In the genomic region with DNA sequence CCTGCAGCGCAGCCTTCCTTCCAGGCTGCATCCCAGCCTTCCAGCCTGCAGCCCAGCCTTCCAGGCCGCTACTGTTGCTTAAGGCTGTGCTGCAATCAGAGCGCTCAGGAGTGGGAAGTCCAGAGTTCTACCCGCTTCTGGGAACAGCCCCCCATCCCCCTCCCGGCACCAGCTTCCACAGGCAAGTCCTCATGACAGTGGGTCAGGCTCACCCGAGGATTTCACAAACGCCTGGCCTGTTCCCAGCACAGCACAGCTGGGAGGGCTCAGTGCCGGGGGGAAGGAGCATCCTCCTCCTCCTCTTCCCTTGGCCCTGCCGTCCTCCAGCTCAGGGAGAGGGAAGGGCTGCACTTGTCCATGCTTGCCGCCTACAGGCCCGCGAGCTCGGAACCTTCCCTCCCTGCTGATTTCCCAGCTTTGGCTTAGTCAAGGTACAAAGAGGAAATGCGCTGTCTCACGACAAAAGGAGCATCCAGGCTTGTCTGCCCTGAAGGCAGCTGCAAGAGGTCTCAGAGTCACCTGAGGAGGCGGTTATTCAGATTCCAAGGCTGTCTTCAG, we compare ENCODE assay signal across 8 cellular contexts. TPM values are rescaled to one million over a fixed set of nuclear protein-coding genes. Genes with fewer than 3 reads are reported as not detected.
A peak's percentile ranks its signal among the peaks of the same experiment; 100 is the strongest.
DNase-seq lines count a peak whose midpoint lies in the region; ATAC-seq and TF ChIP-seq lines count a peak whose summit lies in the region.

No MANE protein-coding gene starts in this region.

- H3K36me3 Mint-ChIP-seq in naive thymus-derived CD4-positive, alpha-beta T cell: peaks cover 0 to 23% (median under 1%) of the 10 kb centered on the region in 5 donors

- peaks cover 53% of the 10 kb centered on the region for H3K4me1 ChIP-seq in SJSA1 (replicated peaks)
- H3K4me1 ChIP-seq in naive thymus-derived CD4-positive, alpha-beta T cell (ENCODE audit: control insufficient read depth in 2 of 2, insufficient read depth in 2 of 2, low read length in 2 of 2): peaks cover 56 to 76% of the 10 kb centered on the region in 2 donors

- H3K9me3 Mint-ChIP-seq in naive thymus-derived CD4-positive, alpha-beta T cell: no peaks in the 10 kb centered on the region

- H3K27me3 ChIP-seq in SJSA1 (replicated peaks): no peaks in the 10 kb centered on the region
- H3K27me3 ChIP-seq in naive thymus-derived CD4-positive, alpha-beta T cell (ENCODE audit: control insufficient read depth in 2 of 2, insufficient read depth in 2 of 2, low read length in 2 of 2): no peaks in the 10 kb centered on the region

- peaks cover 34% of the 10 kb centered on the region for H3K36me3 ChIP-seq in SJSA1
- no peaks in the 10 kb centered on the region for H3K36me3 ChIP-seq in naive thymus-derived CD4-positive, alpha-beta T cell (ENCODE audit: control insufficient read depth in 2 of 3, insufficient read depth in 3 of 3, low read length in 3 of 3)

- CTCF ChIA-PET in naive thymus-derived CD4-positive, alpha-beta T cell (lab: Charles Lee): interaction anchor here (0.6 kb wide), 1 partner anchor 27 kb away, joined by 4 read pairs; no protein-coding TSS in a partner anchor

- H3K27ac ChIP-seq in SJSA1: peak overlapping the region; percentile 76; the same call in 1 of the 2 replicates
- no peak overlapping the region for H3K27ac ChIP-seq in naive thymus-derived CD4-positive, alpha-beta T cell (ENCODE audit: low read depth, low read length)

- peaks cover 53 to 85% (median 82%) of the 10 kb centered on the region in 7 donors for H3K4me1 Mint-ChIP-seq in naive thymus-derived CD4-positive, alpha-beta T cell

- H3K27me3 Mint-ChIP-seq in naive thymus-derived CD4-positive, alpha-beta T cell: no peaks in the 10 kb centered on the region

- peak overlapping the region in 7 of 9 donors; percentile 9 to 95 (median 84) for H3K27ac Mint-ChIP-seq in naive thymus-derived CD4-positive, alpha-beta T cell

- DNase-seq in Daoy (ENCODE audit: low read depth): peak; percentile 34
- no peak for DNase-seq in SJSA1 (ENCODE audit: low read depth in 1 of 2, low spot score in 2 of 2)
- DNase-seq in fibroblast of mammary gland (ENCODE audit: low read depth): peak; percentile 98
- DNase-seq in naive thymus-derived CD4-positive, alpha-beta T cell: no peak
- no peak for DNase-seq in COLO829 (ENCODE audit: low spot score)
- no peak for DNase-seq in GF-D8 (lab: John Stamatoyannopoulos, UW)

- POLR2A ChIA-PET in naive thymus-derived CD4-positive, alpha-beta T cell (lab: Charles Lee): no interaction called here

- intact Hi-C loops in naive thymus-derived CD4-positive, alpha-beta T cell (cut with micrococcal nuclease): no loop called here

- no peak for ATAC-seq in naive thymus-derived CD4-positive, alpha-beta T cell
- no peak for ATAC-seq in GM19324 (IDR thresholded peaks at IDR 0.05; ENCODE audit: low FRiP score, unreplicated experiment)
- ATAC-seq in GM18907 (IDR thresholded peaks at IDR 0.05; ENCODE audit: unreplicated experiment): no peak

- peak overlapping the region; percentile 25 to 82 (median 72) for H3K4me3 Mint-ChIP-seq in naive thymus-derived CD4-positive, alpha-beta T cell

- H3K4me3 ChIP-seq in SJSA1 (no peak overlapping the region), fibroblast of mammary gland (ENCODE audit: control insufficient read depth, low read depth, low read length) (no peak overlapping the region)
- H3K4me3 ChIP-seq in naive thymus-derived CD4-positive, alpha-beta T cell (ENCODE audit: low read length): no peak overlapping the region

- peak; percentile 30 for TF ChIP-seq CTCF in fibroblast of mammary gland (conservative IDR thresholded peaks at IDR 0.05; ENCODE audit: control insufficient read depth, insufficient read depth, low read depth, low read length)

- no peaks in the 10 kb centered on the region for H3K9me3 ChIP-seq in SJSA1 (replicated peaks)
- H3K9me3 ChIP-seq in naive thymus-derived CD4-positive, alpha-beta T cell (ENCODE audit: control insufficient read depth in 2 of 3, low read length in 3 of 3): no peaks in the 10 kb centered on the region

RNA-seq across cellular contexts. Expression of a gene that starts 8.3 kb away (rescaled TPM):
- total RNA-seq in Daoy (2014; rRNA removed; shearing (Covaris generic)): 25.3 and 27.9 TPM in 2 replicates
- total RNA-seq in SJSA1 (2014; rRNA removed; shearing (Covaris generic)): 44.7 and 71.9 TPM in 2 replicates
- total RNA-seq in naive thymus-derived CD4-positive, alpha-beta T cell: 100 to 1,000 TPM in 3 of 5 experiments, 1 to 10 TPM in 2; 8.1 to 281 (median 110) TPM
- 100 to 1,000 TPM in 1 of 2 donors, 10 to 100 TPM in 1; 58.4 to 206 TPM for polyA plus RNA-seq in naive thymus-derived CD4-positive, alpha-beta T cell

RNA-seq across cellular contexts. Expression of a gene that starts 26.9 kb away (rescaled TPM):
- total RNA-seq in Daoy (2014; rRNA removed; shearing (Covaris generic)): 25.6 and 26.8 TPM in 2 replicates
- 43.6 and 64.1 TPM in 2 replicates for total RNA-seq in SJSA1 (2014; rRNA removed; shearing (Covaris generic))
- total RNA-seq in naive thymus-derived CD4-positive, alpha-beta T cell: 10 to 100 TPM; 66.6 to 84.3 (median 82.0) TPM
- polyA plus RNA-seq in naive thymus-derived CD4-positive, alpha-beta T cell: 10 to 100 TPM; 36.1 to 52.3 TPM

Comparison
In these comparisons a context has a peak if more than half of its experiments do, and no peak if none do; other contexts are left out.
1. DNase-seq: peak in Daoy (single experiment) and fibroblast of mammary gland (single experiment); none in SJSA1 (0 of 2), naive thymus-derived CD4-positive, alpha-beta T cell (0 of 9), COLO829 (single experiment) and GF-D8 (single experiment).